In genomic region chr15:76905013-76905839, GRCh38 we compare ENCODE assay signal across 8 cellular contexts. TPM values are rescaled to one million over a fixed set of nuclear protein-coding genes. Genes with fewer than 3 reads are reported as not detected.
A peak's percentile ranks its signal among the peaks of the same experiment; 100 is the strongest.
DNase-seq lines count a peak whose midpoint lies in the region; ATAC-seq and TF ChIP-seq lines count a peak whose summit lies in the region.

A gene with protein sequence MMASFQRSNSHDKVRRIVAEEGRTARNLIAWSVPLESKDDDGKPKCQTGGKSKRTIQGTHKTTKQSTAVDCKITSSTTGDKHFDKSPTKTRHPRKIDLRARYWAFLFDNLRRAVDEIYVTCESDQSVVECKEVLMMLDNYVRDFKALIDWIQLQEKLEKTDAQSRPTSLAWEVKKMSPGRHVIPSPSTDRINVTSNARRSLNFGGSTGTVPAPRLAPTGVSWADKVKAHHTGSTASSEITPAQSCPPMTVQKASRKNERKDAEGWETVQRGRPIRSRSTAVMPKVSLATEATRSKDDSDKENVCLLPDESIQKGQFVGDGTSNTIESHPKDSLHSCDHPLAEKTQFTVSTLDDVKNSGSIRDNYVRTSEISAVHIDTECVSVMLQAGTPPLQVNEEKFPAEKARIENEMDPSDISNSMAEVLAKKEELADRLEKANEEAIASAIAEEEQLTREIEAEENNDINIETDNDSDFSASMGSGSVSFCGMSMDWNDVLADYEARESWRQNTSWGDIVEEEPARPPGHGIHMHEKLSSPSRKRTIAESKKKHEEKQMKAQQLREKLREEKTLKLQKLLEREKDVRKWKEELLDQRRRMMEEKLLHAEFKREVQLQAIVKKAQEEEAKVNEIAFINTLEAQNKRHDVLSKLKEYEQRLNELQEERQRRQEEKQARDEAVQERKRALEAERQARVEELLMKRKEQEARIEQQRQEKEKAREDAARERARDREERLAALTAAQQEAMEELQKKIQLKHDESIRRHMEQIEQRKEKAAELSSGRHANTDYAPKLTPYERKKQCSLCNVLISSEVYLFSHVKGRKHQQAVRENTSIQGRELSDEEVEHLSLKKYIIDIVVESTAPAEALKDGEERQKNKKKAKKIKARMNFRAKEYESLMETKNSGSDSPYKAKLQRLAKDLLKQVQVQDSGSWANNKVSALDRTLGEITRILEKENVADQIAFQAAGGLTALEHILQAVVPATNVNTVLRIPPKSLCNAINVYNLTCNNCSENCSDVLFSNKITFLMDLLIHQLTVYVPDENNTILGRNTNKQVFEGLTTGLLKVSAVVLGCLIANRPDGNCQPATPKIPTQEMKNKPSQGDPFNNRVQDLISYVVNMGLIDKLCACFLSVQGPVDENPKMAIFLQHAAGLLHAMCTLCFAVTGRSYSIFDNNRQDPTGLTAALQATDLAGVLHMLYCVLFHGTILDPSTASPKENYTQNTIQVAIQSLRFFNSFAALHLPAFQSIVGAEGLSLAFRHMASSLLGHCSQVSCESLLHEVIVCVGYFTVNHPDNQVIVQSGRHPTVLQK (N-terminal part only) (minus strand): TSS chr15:76905340. CDS start chr15:76883817, 21,523 bp downstream.

- TF ChIP-seq POLR2A in spleen (IDR thresholded peaks at IDR 0.05), result peak in 2 of 3 donors; percentile 42 to 69

- peak within 1 kb of the TSS; percentile 70 to 94 (median 92) for H3K27ac ChIP-seq in spleen

- H3K36me3 Mint-ChIP-seq in activated B cell treated with CpG ODN at 0.5 μM for 24 hours (ENCODE audit: low read depth), result peaks cover 2% of the 10 kb centered on the region

- H3K4me3 Mint-ChIP-seq in activated B cell treated with CpG ODN at 0.5 μM for 24 hours, result peak within 1 kb of the TSS; percentile 94

- intact Hi-C loops in activated B cell treated with CpG ODN at 0.5 μM for 24 hours (cut with micrococcal nuclease) (loop anchor here (1.0 to 10.0 kb wide), 3 partner anchors 26 to 640 kb away; partner anchors contain the start of genes HMG20A, PEAK1 and RCN2), spleen (cut with DNase I; ENCODE audit: low total_unique reads) (no loop called here)

- 0 to 2% (median 1%) methylated on average over 26 to 78 of the region's 78 CpGs for WGBS in spleen, 5 donors

- DNase-seq in AG04449 (ENCODE audit: low read depth, low spot score) (no peak), NCI-H226 (peak; percentile 87), activated B cell treated with CpG ODN at 0.5 μM for 24 hours (peak; percentile 92), cardiac fibroblast (ENCODE audit: low read depth in 2 of 2) (peak; percentile 83 to 88), inferior parietal cortex (ENCODE audit: extremely low spot score) (peak; percentile 92), spleen (peak; percentile 99)

- H3K36me3 ChIP-seq in spleen, result no peaks in the 10 kb centered on the region

- peak within 1 kb of the TSS; percentile 87 for H3K4me3 ChIP-seq in AG04449 (ENCODE audit: low read depth, low read length)
- peak within 1 kb of the TSS; percentile 95 to 97 for H3K4me3 ChIP-seq in cardiac fibroblast (replicated peaks in 1 of 2; ENCODE audit: low read depth in 2 of 2, low read length in 2 of 2)
- H3K4me3 ChIP-seq in spleen, result peak within 1 kb of the TSS; percentile 73 to 91 (median 84)

- no peak for TF ChIP-seq CTCF in AG04449 (IDR thresholded peaks at IDR 0.05; ENCODE audit: insufficient read depth, low read length, missing control alignments)
- no peak for TF ChIP-seq CTCF in activated B cell treated with CpG ODN at 0.5 μM for 24 hours (IDR thresholded peaks at IDR 0.05)
- no peak for TF ChIP-seq CTCF in cardiac fibroblast (IDR thresholded peaks at IDR 0.05; ENCODE audit: low read depth, low read length)
- TF ChIP-seq CTCF in spleen (IDR thresholded peaks at IDR 0.05 in 8 of 11, conservative IDR thresholded peaks at IDR 0.05 in 3 of 11), result peak in 9 of 11 experiments; percentile 9 to 63 (median 36)

- ATAC-seq in GM18873 (IDR thresholded peaks at IDR 0.05; ENCODE audit: low FRiP score, unreplicated experiment), result peak; percentile 67
- ATAC-seq in HG03139 (IDR thresholded peaks at IDR 0.05; ENCODE audit: unreplicated experiment), result peak; percentile 90
- ATAC-seq in activated B cell treated with CpG ODN at 0.5 μM for 24 hours (ENCODE audit: low read depth), result peak; percentile 86

- CTCF ChIA-PET in AG04449 (lab: Yijun Ruan, JAX) (interaction anchor here (1.0 kb wide), 2 partner anchors 11 to 720 kb away, joined by 3 read pairs; no protein-coding TSS in a partner anchor), activated B cell treated with CpG ODN at 0.5 μM for 24 hours (lab: Charles Lee) (interaction anchor here (1.0 to 2.6 kb wide), 4 partner anchors 119 to 638 kb away, joined by 3 to 13 read pairs (median 5); no protein-coding TSS in a partner anchor)

- POLR2A ChIA-PET in AG04449 (lab: Yijun Ruan, JAX) (no interaction called here), activated B cell treated with CpG ODN at 0.5 μM for 24 hours (lab: Charles Lee) (interaction anchor here (0.6 to 2.9 kb wide), 9 partner anchors 26 to 1533 kb away, joined by 3 to 27 read pairs (median 5); partner anchors contain the start of genes IREB2, PSTPIP1 and RCN2)

- peaks cover 14 to 45% (median 33%) of the 10 kb centered on the region in 6 donors for H3K4me1 ChIP-seq in spleen

- H3K4me1 Mint-ChIP-seq in activated B cell treated with CpG ODN at 0.5 μM for 24 hours, result peaks cover 48% of the 10 kb centered on the region

- no peaks in the 10 kb centered on the region for H3K9me3 ChIP-seq in spleen

- no peaks in the 10 kb centered on the region for H3K27me3 ChIP-seq in spleen (replicated peaks in 1 of 7)

- peak within 1 kb of the TSS; percentile 87 for H3K27ac Mint-ChIP-seq in activated B cell treated with CpG ODN at 0.5 μM for 24 hours

- no peaks in the 10 kb centered on the region for H3K27me3 Mint-ChIP-seq in activated B cell treated with CpG ODN at 0.5 μM for 24 hours

- H3K9me3 Mint-ChIP-seq in activated B cell treated with CpG ODN at 0.5 μM for 24 hours, result no peaks in the 10 kb centered on the region

RNA-seq across cellular contexts. Expression of the gene that starts here (rescaled TPM):
- total RNA-seq in activated B cell treated with CpG ODN at 0.5 μM for 24 hours, result 28.9 and 38.8 TPM in 2 replicates
- 10 to 100 TPM; 24.5 to 53.3 (median 43.7) TPM for total RNA-seq in spleen
- polyA plus RNA-seq in spleen, result 1 to 10 TPM; 3.9 to 5.0 (median 4.7) TPM

Comparison
In these comparisons a context has a peak if more than half of its experiments do, and no peak if none do; other contexts are left out.
1. CTCF ChIP-seq: peak in spleen (9 of 11); none in AG04449 (single experiment), activated B cell treated with CpG ODN at 0.5 μM for 24 hours (single experiment) and cardiac fibroblast (single experiment).
2. Peak in every context shown above with its lines, with median percentiles within 50 percentile points of each other: H3K4me3 ChIP-seq and ATAC-seq.